12 cellular contexts compared by ENCODE assay signal in genomic region chr6:43453831-43454230, GRCh38. TPM values are rescaled to one million over a fixed set of nuclear protein-coding genes. Genes with fewer than 3 reads are reported as not detected.
DNase-seq lines count a peak whose midpoint lies in the region; ATAC-seq and TF ChIP-seq lines count a peak whose summit lies in the region.
"Had no signal": no experiment of that assay in that cellular context is flagged by ENCODE, and none has a peak within 500 bp of the region (broad histone marks: within the 10 kb centered on the region; RNA-seq: fewer than 3 reads in every experiment).

No MANE protein-coding gene starts in this region.

- no peaks in the 10 kb centered on the region for H3K4me1 ChIP-seq in MM.1S (ENCODE audit: low read length)

- H4K20me1 ChIP-seq in MM.1S (ENCODE audit: insufficient read depth, low read length): no peaks in the 10 kb centered on the region

- H3F3A ChIP-seq in MM.1S (ENCODE audit: insufficient read depth, low read length): no peaks in the 10 kb centered on the region

- no peaks in the 10 kb centered on the region for H3K36me3 ChIP-seq in MM.1S (replicated peaks; ENCODE audit: insufficient read depth, low read length)

- no peak overlapping the region for H3K27ac Mint-ChIP-seq in activated naive CD8-positive, alpha-beta T cell
- no peak overlapping the region for H3K27ac Mint-ChIP-seq in activated naive CD8-positive, alpha-beta T cell treated with anti-CD3 and anti-CD28 coated beads, Interleukin-2, amount 50 U/mL, for 24 hours
- H3K27ac Mint-ChIP-seq in T-helper 17 cell (peak overlapping the region; percentile 45), type B pancreatic cell (no peak overlapping the region)

- H3K4me1 Mint-ChIP-seq in activated naive CD8-positive, alpha-beta T cell (ENCODE audit: low read depth): peaks cover 18% of the 10 kb centered on the region
- H3K4me1 Mint-ChIP-seq in activated naive CD8-positive, alpha-beta T cell treated with anti-CD3 and anti-CD28 coated beads, Interleukin-2, amount 50 U/mL, for 24 hours: peaks cover 14% of the 10 kb centered on the region
- H3K4me1 Mint-ChIP-seq in T-helper 17 cell (peaks cover 17% of the 10 kb centered on the region), type B pancreatic cell (ENCODE audit: unreplicated experiment) (peaks cover 16% of the 10 kb centered on the region)

- ATAC-seq in activated naive CD8-positive, alpha-beta T cell treated with anti-CD3 and anti-CD28 coated beads, Interleukin-2, amount 50 U/mL, for 24 hours: no peak
- no peak for ATAC-seq in T-helper 17 cell

- no peak for DNase-seq in activated naive CD8-positive, alpha-beta T cell treated with anti-CD3 and anti-CD28 coated beads, Interleukin-2, amount 50 U/mL, for 24 hours
- DNase-seq in T-helper 17 cell: no peak
- DNase-seq in epithelial cell of esophagus (ENCODE audit: low read depth): peak; percentile 41
- DNase-seq in type B pancreatic cell (ENCODE audit: extremely low spot score, unreplicated experiment): no peak
- no peak for DNase-seq in NCI-H2029 treated with DMSO at 0.1 percent for 48 hours (lab: John Stamatoyannopoulos, UW)
- DNase-seq in MM.1S: no peak
- no peak for DNase-seq in AG08395 (ENCODE audit: low spot score)

- H3K27me3 Mint-ChIP-seq in activated naive CD8-positive, alpha-beta T cell: no peaks in the 10 kb centered on the region
- peaks cover 13% of the 10 kb centered on the region for H3K27me3 Mint-ChIP-seq in activated naive CD8-positive, alpha-beta T cell treated with anti-CD3 and anti-CD28 coated beads, Interleukin-2, amount 50 U/mL, for 24 hours
- peaks cover 12% of the 10 kb centered on the region for H3K27me3 Mint-ChIP-seq in T-helper 17 cell
- H3K27me3 Mint-ChIP-seq in type B pancreatic cell: peaks cover 29% of the 10 kb centered on the region

- no peak for TF ChIP-seq CTCF in epithelial cell of esophagus (IDR thresholded peaks at IDR 0.05; ENCODE audit: insufficient read depth, low read depth, low read length, missing control alignments)
- TF ChIP-seq CTCF in type B pancreatic cell (conservative IDR thresholded peaks at IDR 0.05): no peak
- no peak for TF ChIP-seq CTCF in MM.1S (IDR thresholded peaks at IDR 0.05; ENCODE audit: low read length)

- peak overlapping the region; percentile 60 for H3K4me3 ChIP-seq in epithelial cell of esophagus (ENCODE audit: low read length)
- H3K4me3 ChIP-seq in MM.1S (ENCODE audit: low read length): no peak overlapping the region

- H3K27me3 ChIP-seq in MM.1S (replicated peaks; ENCODE audit: insufficient read depth, low read length): peaks cover 16% of the 10 kb centered on the region
- H3K27me3 ChIP-seq: foreskin keratinocyte had no signal

- H2AFZ ChIP-seq in MM.1S (ENCODE audit: low read length): no peak overlapping the region

- no peaks in the 10 kb centered on the region for H3K36me3 Mint-ChIP-seq in activated naive CD8-positive, alpha-beta T cell
- peaks cover 3% of the 10 kb centered on the region for H3K36me3 Mint-ChIP-seq in activated naive CD8-positive, alpha-beta T cell treated with anti-CD3 and anti-CD28 coated beads, Interleukin-2, amount 50 U/mL, for 24 hours (ENCODE audit: low read depth)
- H3K36me3 Mint-ChIP-seq in T-helper 17 cell (ENCODE audit: low read depth) (peaks cover 3% of the 10 kb centered on the region), type B pancreatic cell (peaks cover 4% of the 10 kb centered on the region)

- H3K9ac ChIP-seq in MM.1S (ENCODE audit: low read length): no peak overlapping the region

- H3K4me2 ChIP-seq in MM.1S (ENCODE audit: low read depth, low read length): no peak overlapping the region

- no peaks in the 10 kb centered on the region for H3K9me3 ChIP-seq in T-helper 17 cell (ENCODE audit: control insufficient read depth, low read length, poor library complexity, severe bottlenecking)
- no peaks in the 10 kb centered on the region for H3K9me3 ChIP-seq in MM.1S (replicated peaks; ENCODE audit: insufficient read depth, low read length)
- H3K9me3 ChIP-seq: upper lobe of right lung had no signal

- H3K27ac ChIP-seq in MM.1S (ENCODE audit: low read length): no peak overlapping the region
- H3K27ac ChIP-seq: cardiac muscle cell, foreskin keratinocyte, upper lobe of right lung had no signal

- no peaks in the 10 kb centered on the region for H3K79me2 ChIP-seq in MM.1S (ENCODE audit: low read length)

- H3K9me2 ChIP-seq in MM.1S (replicated peaks; ENCODE audit: insufficient read depth, low read length): no peaks in the 10 kb centered on the region

- peak overlapping the region; percentile 82 for H3K4me3 Mint-ChIP-seq in activated naive CD8-positive, alpha-beta T cell
- no peak overlapping the region for H3K4me3 Mint-ChIP-seq in activated naive CD8-positive, alpha-beta T cell treated with anti-CD3 and anti-CD28 coated beads, Interleukin-2, amount 50 U/mL, for 24 hours
- peak overlapping the region; percentile 91 for H3K4me3 Mint-ChIP-seq in T-helper 17 cell
- H3K4me3 Mint-ChIP-seq in type B pancreatic cell: peak overlapping the region; percentile 83

- no peaks in the 10 kb centered on the region for H3K9me3 Mint-ChIP-seq in activated naive CD8-positive, alpha-beta T cell (ENCODE audit: low read depth)
- no peaks in the 10 kb centered on the region for H3K9me3 Mint-ChIP-seq in activated naive CD8-positive, alpha-beta T cell treated with anti-CD3 and anti-CD28 coated beads, Interleukin-2, amount 50 U/mL, for 24 hours
- no peaks in the 10 kb centered on the region for H3K9me3 Mint-ChIP-seq in type B pancreatic cell

RNA-seq across cellular contexts. Expression of gene DLK2, which starts 1.5 kb away (rescaled TPM):
- total RNA-seq in T-helper 17 cell: under 1 TPM; 0.25 to 0.89 TPM
- total RNA-seq in type B pancreatic cell (ENCODE audit: low replicate concordance): 3.3 and 3.4 TPM in 2 replicates
- total RNA-seq: osteoblast had no signal

RNA-seq across cellular contexts. Expression of gene TJAP1, which starts 23.5 kb away (rescaled TPM):
- 10 to 100 TPM; 33.2 to 36.3 TPM for total RNA-seq in T-helper 17 cell
- total RNA-seq in type B pancreatic cell (ENCODE audit: low replicate concordance): 34.7 and 44.5 TPM in 2 replicates

RNA-seq across cellular contexts. Expression of gene ABCC10, which starts 26.5 kb away (rescaled TPM):
- total RNA-seq in T-helper 17 cell (10 to 100 TPM; 51.0 to 70.7 TPM), type B pancreatic cell (ENCODE audit: low replicate concordance) (39.1 and 46.5 TPM in 2 replicates)

RNA-seq across cellular contexts. Expression of gene LRRC73, which starts 56.3 kb away (rescaled TPM):
- total RNA-seq in T-helper 17 cell (under 1 TPM; 0.37 TPM), type B pancreatic cell (ENCODE audit: low replicate concordance) (1.5 and 2.9 TPM in 2 replicates)
